ENCODE assay signal across 11 cellular contexts in the genomic region with DNA sequence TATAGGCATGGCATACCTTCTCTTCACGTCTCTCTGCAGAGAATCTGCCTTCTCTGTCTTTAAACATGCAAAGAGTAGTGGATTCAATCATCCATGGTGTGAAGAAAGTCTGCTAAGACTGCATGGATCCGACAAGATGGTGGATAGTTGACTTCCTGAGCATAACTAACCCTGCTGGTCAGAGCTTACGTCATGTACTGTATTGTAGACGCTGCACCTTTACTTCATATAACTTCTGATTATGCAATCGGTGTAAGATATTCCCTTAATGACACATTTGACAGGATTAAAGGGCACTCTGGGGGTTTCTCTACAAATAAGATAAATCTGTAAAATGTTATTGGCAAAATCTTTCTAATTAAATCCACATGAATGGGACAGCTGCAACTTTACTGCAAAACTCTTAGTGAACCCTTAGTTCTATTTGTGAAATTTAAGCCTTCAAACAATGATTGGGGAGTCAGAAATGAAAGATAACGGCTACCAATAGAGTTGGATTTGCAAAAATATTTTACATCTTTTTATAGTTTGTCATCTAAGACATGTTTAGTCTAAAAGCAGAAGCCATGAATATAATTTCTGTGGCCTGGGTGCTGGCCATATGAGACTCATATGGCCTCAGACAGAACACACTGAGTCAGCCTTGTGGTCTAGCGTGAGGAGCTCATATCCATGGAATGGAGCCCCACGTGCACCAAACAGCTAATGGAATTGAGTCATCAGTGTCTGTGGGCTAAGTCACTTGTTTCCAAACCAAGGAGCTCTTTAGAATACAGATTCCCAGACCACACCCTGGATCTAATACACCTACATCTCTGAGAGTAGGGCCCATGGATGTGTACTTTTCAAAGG.
DNase-seq lines count a peak whose midpoint lies in the region; ATAC-seq, FAIRE-seq and TF ChIP-seq lines count a peak whose summit lies in the region.
"Had no signal": no experiment of that assay in that cellular context is flagged by ENCODE, and none has a peak within 500 bp of the region (broad histone marks: within the 10 kb centered on the region; RNA-seq: fewer than 3 reads in every experiment).

No MANE protein-coding gene starts in this region.

- in situ Hi-C loops in GM12878 (cut with MboI) = no loop called here

- no peak for TF ChIP-seq RAD21 in GM12878 (IDR thresholded peaks at IDR 0.05; ENCODE audit: insufficient read depth, low read depth, low read length)

- no peak overlapping the region for H3K4ac ChIP-seq in mesenchymal stem cell (ENCODE audit: low read depth in 1 of 2, low read length in 2 of 2)

- FAIRE-seq in GM12878 (lab: Jason Lieb, UNC) (no peak), small intestine (lab: Jason Lieb, UNC) (no peak)

- SMC1A ChIA-PET in GM12878 (lab: Charles Lee; ENCODE audit: uncharacterized antibody, unreplicated experiment) = interaction anchor here (1.2 kb wide), 1 partner anchor 18 kb away, joined by 5 read pairs; no protein-coding TSS in a partner anchor

- no peak overlapping the region for H3K4me2 ChIP-seq in GM12878 (ENCODE audit: control insufficient read depth, insufficient read depth)
- no peak overlapping the region for H3K4me2 ChIP-seq in mesenchymal stem cell (ENCODE audit: low read length, poor library complexity, severe bottlenecking)

- H3K18ac ChIP-seq in mesenchymal stem cell (ENCODE audit: low read depth in 1 of 2, low read length in 2 of 2) = peak overlapping the region in 1 of 2 experiments; percentile 52

- peaks cover 23% of the 10 kb centered on the region for H3K9me3 ChIP-seq in MG63
- no peaks in the 10 kb centered on the region; the same call in 2 of the 3 replicates for H3K9me3 ChIP-seq in GM12878 (replicated peaks; ENCODE audit: control insufficient read depth, insufficient read depth, low read length)
- H3K9me3 ChIP-seq in mesenchymal stem cell (ENCODE audit: control insufficient read depth, low read length) = no peaks in the 10 kb centered on the region
- no peaks in the 10 kb centered on the region for H3K9me3 ChIP-seq in small intestine (ENCODE audit: control insufficient read depth, low read depth)

- no peak overlapping the region for H2BK120ac ChIP-seq in mesenchymal stem cell (ENCODE audit: low read depth, low read length)

- no peak overlapping the region for H3K14ac ChIP-seq in mesenchymal stem cell (ENCODE audit: low read length in 2 of 2)

- CTCF ChIA-PET in GM12878 (lab: Yijun Ruan, JAX) = interaction anchor here (0.7 kb wide), 1 partner anchor 1998 kb away, joined by 3 read pairs; no protein-coding TSS in a partner anchor

- no peak for TF ChIP-seq CTCF in GM12878 (IDR thresholded peaks at IDR 0.05 in 2 of 3, conservative IDR thresholded peaks at IDR 0.05 in 1 of 3; ENCODE audit: control insufficient read depth in 2 of 3, extremely low read depth in 1 of 3, insufficient read depth in 1 of 3, low read depth in 3 of 3, low read length in 3 of 3)

- no peak overlapping the region for H2BK5ac ChIP-seq in mesenchymal stem cell (ENCODE audit: low read depth, low read length, poor library complexity, severe bottlenecking)

- no peaks in the 10 kb centered on the region for H3K27me3 ChIP-seq in MG63
- H3K27me3 ChIP-seq in GM12878 (replicated peaks in 1 of 2; ENCODE audit: control insufficient read depth in 2 of 2, insufficient read depth in 2 of 2, low read length in 1 of 2) = no peaks in the 10 kb centered on the region
- H3K27me3 ChIP-seq in mesenchymal stem cell (ENCODE audit: control insufficient read depth in 1 of 2, insufficient read depth in 1 of 2, low read length in 2 of 2) = no peaks in the 10 kb centered on the region
- no peaks in the 10 kb centered on the region for H3K27me3 ChIP-seq in small intestine (ENCODE audit: control insufficient read depth in 2 of 2, insufficient read depth in 2 of 2, low read length in 2 of 2)

- no peak for TF ChIP-seq EP300 in GM12878 (IDR thresholded peaks at IDR 0.05; ENCODE audit: borderline replicate concordance in 1 of 2, control insufficient read depth in 1 of 2, low read depth in 2 of 2, low read length in 2 of 2)

- H3K79me2 ChIP-seq in GM12878 (ENCODE audit: control insufficient read depth, insufficient read depth, low read length) = no peaks in the 10 kb centered on the region

- H3K27ac ChIP-seq in GM12878 (ENCODE audit: control insufficient read depth, insufficient read depth) (no peak overlapping the region), mesenchymal stem cell (ENCODE audit: low read length, poor library complexity, severe bottlenecking) (peak overlapping the region; percentile 21), small intestine (ENCODE audit: low read depth in 1 of 2, low read length in 1 of 2) (no peak overlapping the region)

- no peak overlapping the region for H3K23ac ChIP-seq in mesenchymal stem cell (ENCODE audit: low read length in 2 of 2)

- no peaks in the 10 kb centered on the region for H3K36me3 ChIP-seq in MG63
- H3K36me3 ChIP-seq in GM12878 (ENCODE audit: control insufficient read depth in 2 of 2, insufficient read depth in 2 of 2, low read length in 1 of 2) = no peaks in the 10 kb centered on the region
- no peaks in the 10 kb centered on the region for H3K36me3 ChIP-seq in mesenchymal stem cell (ENCODE audit: control insufficient read depth in 1 of 2, insufficient read depth in 2 of 2, low read depth in 1 of 2, low read length in 2 of 2)
- no peaks in the 10 kb centered on the region for H3K36me3 ChIP-seq in small intestine (ENCODE audit: control insufficient read depth in 2 of 2, insufficient read depth in 2 of 2, low read length in 2 of 2)

- H3K79me1 ChIP-seq in mesenchymal stem cell (replicated peaks; ENCODE audit: low read length, poor library complexity, severe bottlenecking) = no peaks in the 10 kb centered on the region

- DNase-seq in CD1c-positive myeloid dendritic cell (ENCODE audit: extremely low spot score) (peak; percentile 55), MG63 (peak; percentile 99), GM12878 (ENCODE audit: low read depth, low spot score) (no peak), mesenchymal stem cell (peak; percentile 99), NCI-H187 treated with DMSO at 0.1 percent for 48 hours (lab: John Stamatoyannopoulos, UW) (no peak), NCI-H1092 treated with DMSO at 0.1 percent for 48 hours (lab: John Stamatoyannopoulos, UW) (no peak), small intestine (no peak), dermis blood vessel endothelial cell (no peak)
- DNase-seq: DMS153; naive thymus-derived CD8-positive, alpha-beta T cell; NCI-H1694 treated with DMSO at 0.1 percent for 48 hours had no signal

- no peak overlapping the region for H4K8ac ChIP-seq in mesenchymal stem cell (ENCODE audit: low read length)

- H2BK15ac ChIP-seq in mesenchymal stem cell (ENCODE audit: low read depth, poor library complexity, severe bottlenecking) = no peak overlapping the region

- no TSS peak for BruUV-seq in GM12878 (replicated peaks; lab: Mats Ljungman, UMichigan)

- H2AFZ ChIP-seq in GM12878 (ENCODE audit: control insufficient read depth, low read depth, low read length) (peak overlapping the region; percentile 23; the same call in 1 of the 2 replicates), mesenchymal stem cell (ENCODE audit: low read depth, low read length) (no peak overlapping the region)

- no peaks in the 10 kb centered on the region for H4K20me1 ChIP-seq in GM12878 (ENCODE audit: control insufficient read depth, insufficient read depth)

- RAD21 ChIA-PET in GM12878 (lab: Charles Lee; ENCODE audit: unreplicated experiment) = no interaction called here

- H3K4me1 ChIP-seq in GM12878 (ENCODE audit: control insufficient read depth, insufficient read depth, low read length) = no peaks in the 10 kb centered on the region
- no peaks in the 10 kb centered on the region for H3K4me1 ChIP-seq in mesenchymal stem cell (ENCODE audit: control insufficient read depth, insufficient read depth, low read depth, low read length)
- H3K4me1 ChIP-seq in small intestine (ENCODE audit: control insufficient read depth in 2 of 2, insufficient read depth in 1 of 2, low read depth in 1 of 2, low read length in 1 of 2) = no peaks in the 10 kb centered on the region

- peak; percentile 21; the same call in 1 of the 3 replicates for ATAC-seq in GM12878
- ATAC-seq: naive thymus-derived CD8-positive, alpha-beta T cell had no signal

- POLR2A ChIA-PET in GM12878 (lab: Charles Lee) = no interaction called here

- H2BK12ac ChIP-seq in mesenchymal stem cell (ENCODE audit: low read length in 2 of 2) = peak overlapping the region in 1 of 2 experiments; percentile 17

- no peak for TF ChIP-seq POLR2A in GM12878 (IDR thresholded peaks at IDR 0.05; ENCODE audit: low read depth, low read length)

- no peak overlapping the region for H2AK5ac ChIP-seq in mesenchymal stem cell (ENCODE audit: low read length, severe bottlenecking)

- no peak overlapping the region for H3K4me3 ChIP-seq in MG63
- H3K4me3 ChIP-seq in GM12878 = no peak overlapping the region
- no peak overlapping the region for H3K4me3 ChIP-seq in mesenchymal stem cell (ENCODE audit: insufficient read depth in 1 of 2, low read depth in 1 of 2, low read length in 2 of 2)
- no peak overlapping the region for H3K4me3 ChIP-seq in small intestine (ENCODE audit: low read depth in 1 of 2, low read length in 2 of 2)

- peak overlapping the region; percentile 2 for H4K91ac ChIP-seq in mesenchymal stem cell (ENCODE audit: low read length)

- intact Hi-C loops in GM12878 (cut with micrococcal nuclease; ENCODE audit: unreplicated experiment) = no loop called here

- 25% methylated on average over 8 of the region's 8 CpGs for WGBS in GM12878 (ENCODE audit: insufficient coverage, insufficient replicate concordance, low lambda C conversion rate, missing lambda C conversion rate)
- 44% methylated on average over 4 of the region's 8 CpGs for WGBS in mesenchymal stem cell
- WGBS in small intestine, 3 donors = 75 to 78% (median 75%) methylated on average over 8 of the region's 8 CpGs

- H3K9ac ChIP-seq in GM12878 (ENCODE audit: control insufficient read depth, insufficient read depth, low read length) (no peak overlapping the region), mesenchymal stem cell (ENCODE audit: low read length) (peak overlapping the region; percentile 30)

TF ChIP-seq in GM12878, 131 proteins besides CTCF, POLR2A, EP300 and RAD21 (continues in another document):
- TF ChIP-seq NFYA (IDR thresholded peaks at IDR 0.05; ENCODE audit: borderline replicate concordance, low read depth, low read length) = no peak
- no peak for TF ChIP-seq HSF1 (IDR thresholded peaks at IDR 0.05; ENCODE audit: low read depth, low read length)

Comparison
In these comparisons a context has a peak if more than half of its experiments do, and no peak if none do; other contexts are left out.
1. DNase-seq: peak in CD1c-positive myeloid dendritic cell (single experiment), MG63 (single experiment) and mesenchymal stem cell (single experiment); none in GM12878 (single experiment), NCI-H187 treated with DMSO at 0.1 percent for 48 hours (single experiment), NCI-H1092 treated with DMSO at 0.1 percent for 48 hours (single experiment), small intestine (single experiment) and dermis blood vessel endothelial cell (single experiment).